Comparison of ENCODE assay signal across 17 cellular contexts in the genomic region with DNA sequence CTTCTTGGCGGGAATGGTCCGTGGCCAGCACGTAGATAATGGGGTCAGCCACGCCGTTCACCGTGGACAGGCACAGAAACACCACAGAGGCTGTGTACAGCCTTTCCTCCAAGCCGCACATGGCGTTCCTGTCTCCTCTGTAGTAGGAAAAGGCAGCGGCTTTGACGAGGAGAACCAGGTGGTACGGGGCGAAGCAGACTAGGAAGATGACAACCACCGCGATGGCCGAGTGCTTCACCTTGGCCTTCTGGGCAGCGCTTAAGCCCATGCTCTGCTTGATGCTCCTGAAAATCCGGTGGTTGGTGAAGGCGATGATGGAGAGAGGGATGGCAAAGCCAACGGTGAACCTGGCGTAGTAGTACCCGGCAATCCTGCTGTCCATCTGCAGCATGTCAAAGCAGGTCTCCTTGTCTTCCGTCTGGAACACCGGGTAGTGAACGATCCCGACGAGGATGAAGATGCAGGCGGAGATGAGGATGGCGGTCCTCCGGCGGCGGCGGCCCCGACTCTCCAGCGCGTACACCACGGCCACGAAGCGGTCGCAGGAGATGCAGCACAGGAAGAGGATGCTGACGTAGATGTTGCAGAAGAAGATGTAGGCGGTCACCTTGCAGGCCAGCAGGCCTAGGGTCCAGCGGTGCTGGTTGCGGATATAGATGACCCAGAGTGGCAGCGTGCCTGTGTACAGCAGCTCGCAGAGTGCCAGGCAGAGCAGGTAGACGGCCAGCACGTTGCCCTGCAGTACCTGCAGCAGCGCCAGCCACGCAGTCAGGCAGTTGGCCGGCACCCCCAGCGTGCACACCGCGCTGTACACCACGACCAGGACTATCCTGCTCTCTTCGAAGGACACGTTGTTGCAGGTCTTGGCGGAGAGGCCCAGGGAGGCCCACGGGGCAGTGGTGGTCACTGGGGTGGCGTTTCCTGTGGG. TPM values are rescaled to one million over a fixed set of nuclear protein-coding genes. Genes with fewer than 3 reads are reported as not detected.
DNase-seq lines count a peak whose midpoint lies in the region; ATAC-seq and TF ChIP-seq lines count a peak whose summit lies in the region.
"Had no signal": no experiment of that assay in that cellular context is flagged by ENCODE, and none has a peak within 500 bp of the region (broad histone marks: within the 10 kb centered on the region; RNA-seq: fewer than 3 reads in every experiment).

No MANE protein-coding gene starts in this region.

- no peak for ATAC-seq in SK-N-SH treated with all-trans-retinoic acid at 6 μM for 48 hours
- no peak for ATAC-seq in RWPE2 (ENCODE audit: low read depth)
- ATAC-seq in stimulated activated memory B cell treated with anti-CD40 and anti-IgM and Interleukin-4, amounts not matched to agents 10 μg/mL and 1 μg/mL and 100 μg/mL, for 72 hours, result no peak
- no peak for ATAC-seq in GM21723 (IDR thresholded peaks at IDR 0.05; ENCODE audit: unreplicated experiment)
- ATAC-seq in upper lobe of right lung, result no peak

- intact Hi-C loops in upper lobe of right lung (cut with DNase I), result no loop called here

- no peaks in the 10 kb centered on the region for H4K20me1 ChIP-seq in SK-N-SH (ENCODE audit: insufficient read depth)

- peaks cover 22% of the 10 kb centered on the region for H3K4me1 Mint-ChIP-seq in stimulated activated memory B cell treated with anti-CD40 and anti-IgM and Interleukin-4, amounts not matched to agents 10 μg/mL and 1 μg/mL and 100 μg/mL, for 72 hours
- no peaks in the 10 kb centered on the region for H3K4me1 Mint-ChIP-seq in osteocyte (ENCODE audit: unreplicated experiment)

- DNase-seq in SK-N-SH (peak; percentile 14), RWPE2 (ENCODE audit: low spot score) (peak; percentile 75), islet precursor cell (peak; percentile 53), osteocyte (ENCODE audit: extremely low spot score, unreplicated experiment) (no peak), upper lobe of right lung (no peak)
- DNase-seq: NCI-H1417 treated with DMSO at 0.1 percent for 48 hours; NCI-H2029 treated with DMSO at 0.1 percent for 48 hours; NCI-H526 treated with DMSO at 0.1 percent for 48 hours; NK-92 treated with Interleukin-12 subunit alpha and Interleukin-12 subunit beta, amount 100 ng/mL, for 24 hours; RPMI8226 had no signal

- no peaks in the 10 kb centered on the region for H3K79me2 ChIP-seq in SK-N-SH (ENCODE audit: insufficient read depth)

- no peaks in the 10 kb centered on the region for H3K9me2 ChIP-seq in SK-N-SH

- no peak for TF ChIP-seq EP300 in SK-N-SH (IDR thresholded peaks at IDR 0.05; ENCODE audit: borderline replicate concordance in 1 of 2, low read depth in 1 of 2, low read length in 1 of 2)

- H3K36me3 Mint-ChIP-seq in stimulated activated memory B cell treated with anti-CD40 and anti-IgM and Interleukin-4, amounts not matched to agents 10 μg/mL and 1 μg/mL and 100 μg/mL, for 72 hours, result peaks cover 60% of the 10 kb centered on the region
- no peaks in the 10 kb centered on the region for H3K36me3 Mint-ChIP-seq in osteocyte (ENCODE audit: unreplicated experiment)

- no peak overlapping the region for H3K4me2 ChIP-seq in SK-N-SH
- H3K4me2 ChIP-seq: BLaER1 had no signal

- POLR2A ChIA-PET in SK-N-SH (lab: Yijun Ruan, JAX), result no interaction called here

- no peaks in the 10 kb centered on the region for H3K36me3 ChIP-seq in SK-N-SH (replicated peaks in 1 of 2; ENCODE audit: control insufficient read depth in 1 of 2, insufficient read depth in 2 of 2, low read length in 1 of 2)
- H3K36me3 ChIP-seq in RWPE2 (ENCODE audit: low read depth), result no peaks in the 10 kb centered on the region
- H3K36me3 ChIP-seq in upper lobe of right lung, result no peaks in the 10 kb centered on the region
- H3K36me3 ChIP-seq: SJSA1 had no signal

- H3K4me1 ChIP-seq in SK-N-SH (ENCODE audit: control insufficient read depth in 1 of 2, insufficient read depth in 2 of 2, low read depth in 1 of 2, low read length in 1 of 2) (peaks cover 0 to 2% of the 10 kb centered on the region in 2 experiments; a peak in 1 of 4 replicates), RWPE2 (ENCODE audit: insufficient read depth, poor library complexity, severe bottlenecking) (no peaks in the 10 kb centered on the region), upper lobe of right lung (peaks cover 6% of the 10 kb centered on the region)
- H3K4me1 ChIP-seq: SJSA1 had no signal

- H3K4me3 ChIP-seq in SK-N-SH (ENCODE audit: low read depth in 2 of 2, low read length in 1 of 2), result no peak overlapping the region
- no peak overlapping the region for H3K4me3 ChIP-seq in RWPE2 (ENCODE audit: severe bottlenecking)
- no peak overlapping the region for H3K4me3 ChIP-seq in upper lobe of right lung
- H3K4me3 ChIP-seq: BLaER1, SJSA1 had no signal

- CTCF ChIA-PET in SK-N-SH (lab: Yijun Ruan, JAX), result interaction anchor here (1.4 kb wide), 1 partner anchor 39 kb away, joined by 4 read pairs; no protein-coding TSS in a partner anchor

- TF ChIP-seq CTCF in SK-N-SH (IDR thresholded peaks at IDR 0.05), result no peak
- TF ChIP-seq CTCF in RWPE2 (IDR thresholded peaks at IDR 0.05; ENCODE audit: poor library complexity, severe bottlenecking), result no peak
- TF ChIP-seq CTCF in osteocyte (IDR thresholded peaks at IDR 0.05), result no peak
- TF ChIP-seq CTCF in upper lobe of right lung (IDR thresholded peaks at IDR 0.05), result no peak

- WGBS in SK-N-SH (ENCODE audit: low lambda C conversion rate), result 92% methylated on average over 57 of the region's 59 CpGs

- H3K27ac ChIP-seq in SK-N-SH (ENCODE audit: low read depth in 2 of 2, low read length in 1 of 2) (no peak overlapping the region), RWPE2 (ENCODE audit: poor library complexity, severe bottlenecking) (no peak overlapping the region), upper lobe of right lung (no peak overlapping the region)
- H3K27ac ChIP-seq: 22Rv1, BLaER1, SJSA1 had no signal

- H3K27me3 ChIP-seq in SK-N-SH (ENCODE audit: insufficient read depth), result no peaks in the 10 kb centered on the region
- H3K27me3 ChIP-seq in RWPE2 (ENCODE audit: insufficient read depth, poor library complexity, severe bottlenecking), result no peaks in the 10 kb centered on the region
- no peaks in the 10 kb centered on the region for H3K27me3 ChIP-seq in upper lobe of right lung
- H3K27me3 ChIP-seq: BLaER1, SJSA1 had no signal

- no peak overlapping the region for H3K4me3 Mint-ChIP-seq in stimulated activated memory B cell treated with anti-CD40 and anti-IgM and Interleukin-4, amounts not matched to agents 10 μg/mL and 1 μg/mL and 100 μg/mL, for 72 hours
- no peak overlapping the region for H3K4me3 Mint-ChIP-seq in osteocyte (ENCODE audit: unreplicated experiment)

- H2AFZ ChIP-seq in SK-N-SH (ENCODE audit: low read depth), result no peak overlapping the region

- no peak for TF ChIP-seq RAD21 in SK-N-SH (IDR thresholded peaks at IDR 0.05; ENCODE audit: low read length)

- peak overlapping the region; percentile 65 for H3K27ac Mint-ChIP-seq in stimulated activated memory B cell treated with anti-CD40 and anti-IgM and Interleukin-4, amounts not matched to agents 10 μg/mL and 1 μg/mL and 100 μg/mL, for 72 hours
- no peak overlapping the region for H3K27ac Mint-ChIP-seq in osteocyte (ENCODE audit: unreplicated experiment)

- H3K9ac ChIP-seq in SK-N-SH, result no peak overlapping the region
- H3K9ac ChIP-seq: BLaER1 had no signal

- no peaks in the 10 kb centered on the region for H3K9me3 Mint-ChIP-seq in stimulated activated memory B cell treated with anti-CD40 and anti-IgM and Interleukin-4, amounts not matched to agents 10 μg/mL and 1 μg/mL and 100 μg/mL, for 72 hours
- H3K9me3 Mint-ChIP-seq in osteocyte (ENCODE audit: unreplicated experiment), result no peaks in the 10 kb centered on the region

- H3F3A ChIP-seq in SK-N-SH (replicated peaks; ENCODE audit: insufficient read depth), result no peaks in the 10 kb centered on the region

- no peaks in the 10 kb centered on the region for H3K9me3 ChIP-seq in SK-N-SH
- no peaks in the 10 kb centered on the region for H3K9me3 ChIP-seq in RWPE2 (ENCODE audit: severe bottlenecking)
- H3K9me3 ChIP-seq in upper lobe of right lung, result no peaks in the 10 kb centered on the region
- H3K9me3 ChIP-seq: BLaER1, SJSA1 had no signal

- no peaks in the 10 kb centered on the region for H3K27me3 Mint-ChIP-seq in stimulated activated memory B cell treated with anti-CD40 and anti-IgM and Interleukin-4, amounts not matched to agents 10 μg/mL and 1 μg/mL and 100 μg/mL, for 72 hours
- peaks cover 2% of the 10 kb centered on the region for H3K27me3 Mint-ChIP-seq in osteocyte (ENCODE audit: unreplicated experiment)

TF ChIP-seq in SK-N-SH, 30 proteins besides CTCF, POLR2A, EP300 and RAD21 (continues in another document):
- TF ChIP-seq, protein P1, sequence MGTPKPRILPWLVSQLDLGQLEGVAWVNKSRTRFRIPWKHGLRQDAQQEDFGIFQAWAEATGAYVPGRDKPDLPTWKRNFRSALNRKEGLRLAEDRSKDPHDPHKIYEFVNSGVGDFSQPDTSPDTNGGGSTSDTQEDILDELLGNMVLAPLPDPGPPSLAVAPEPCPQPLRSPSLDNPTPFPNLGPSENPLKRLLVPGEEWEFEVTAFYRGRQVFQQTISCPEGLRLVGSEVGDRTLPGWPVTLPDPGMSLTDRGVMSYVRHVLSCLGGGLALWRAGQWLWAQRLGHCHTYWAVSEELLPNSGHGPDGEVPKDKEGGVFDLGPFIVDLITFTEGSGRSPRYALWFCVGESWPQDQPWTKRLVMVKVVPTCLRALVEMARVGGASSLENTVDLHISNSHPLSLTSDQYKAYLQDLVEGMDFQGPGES (IDR thresholded peaks at IDR 0.05; ENCODE audit: low read depth, low read length), result no peak
- TF ChIP-seq ELF1 (IDR thresholded peaks at IDR 0.05) (no peak), RXRA (IDR thresholded peaks at IDR 0.05; ENCODE audit: borderline replicate concordance, low read depth) (no peak)

RNA-seq across cellular contexts. Expression of a gene that starts 13.8 kb away (rescaled TPM):
- polyA plus RNA-seq in SK-N-SH (2012; rRNA removed), result 0.03 TPM in 1 of 2 replicates, not detected in the other
- polyA plus RNA-seq in SK-N-SH (2012; cell fraction: cytosol; rRNA removed), result 0.03 TPM in 1 of 2 replicates, not detected in the other
- 0.28 and 0.37 TPM in 2 replicates for polyA plus RNA-seq in SK-N-SH (2012; cell fraction: nucleus; rRNA removed)
- total RNA-seq in osteocyte (0.16 and 0.24 TPM in 2 replicates), upper lobe of right lung (6.7 TPM)
- total RNA-seq: LHCN-M2, SJSA1 had no signal

RNA-seq across cellular contexts. Expression of a gene that starts 30.6 kb away (rescaled TPM):
- 23.7 and 26.8 TPM in 2 replicates for polyA plus RNA-seq in SK-N-SH (2012; rRNA removed)
- polyA plus RNA-seq in SK-N-SH (2012; cell fraction: cytosol; rRNA removed), result 15.1 and 21.2 TPM in 2 replicates
- polyA plus RNA-seq in SK-N-SH (2012; cell fraction: nucleus; rRNA removed), result 15.7 and 19.5 TPM in 2 replicates
- total RNA-seq in osteocyte (14.6 and 17.4 TPM in 2 replicates), upper lobe of right lung (4.1 TPM)

Comparison
In these comparisons a context has a peak if more than half of its experiments do, and no peak if none do; other contexts are left out.
1. DNase-seq: peak in SK-N-SH (single experiment), RWPE2 (single experiment) and islet precursor cell (single experiment); none in osteocyte (single experiment) and upper lobe of right lung (single experiment).